8 cellular contexts compared by ENCODE assay signal in the genomic region with DNA sequence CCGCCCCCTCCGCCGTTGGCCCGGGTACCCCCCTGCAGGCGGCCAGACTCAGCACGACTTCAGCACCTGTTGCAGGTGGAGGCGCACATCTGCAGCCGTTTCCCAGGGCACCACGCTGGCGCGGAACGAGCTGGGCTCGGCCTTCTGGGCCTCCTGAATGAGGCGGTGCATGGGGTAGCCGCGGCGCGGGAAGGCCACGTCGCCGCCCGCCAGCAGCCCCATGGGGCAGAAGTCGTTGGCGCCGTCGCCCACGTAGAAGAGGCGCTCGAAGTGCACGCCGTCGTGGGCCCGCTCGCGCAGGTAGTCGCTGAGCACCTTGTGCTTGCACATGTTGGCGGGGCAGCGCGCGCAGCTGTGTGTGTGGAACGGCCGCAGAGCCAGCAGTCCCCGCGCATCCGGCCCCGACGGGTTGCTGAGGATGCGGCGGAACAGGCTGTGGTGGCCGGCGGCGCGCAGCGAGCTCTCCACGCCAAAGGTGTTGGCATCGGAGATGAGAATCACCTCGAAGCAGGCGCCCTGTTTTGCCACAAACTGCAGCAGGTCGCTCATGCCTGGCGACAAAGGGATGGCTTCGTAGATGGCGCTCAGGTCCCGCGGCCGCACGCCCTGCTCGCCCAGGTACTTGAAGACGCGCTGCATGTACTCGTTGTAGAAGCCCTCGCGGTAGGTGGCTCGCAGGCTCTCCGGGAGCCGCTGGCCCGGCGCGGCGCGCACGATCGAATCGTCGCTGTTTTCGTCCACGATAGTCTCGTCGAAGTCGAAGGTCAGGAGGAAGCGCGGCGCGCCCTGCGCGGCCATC. TPM values are rescaled to one million over a fixed set of nuclear protein-coding genes. Genes with fewer than 3 reads are reported as not detected.
DNase-seq lines count a peak whose midpoint lies in the region; ATAC-seq and TF ChIP-seq lines count a peak whose summit lies in the region.

No MANE protein-coding gene starts in this region.

- H3K4me3 ChIP-seq in CD8-positive, alpha-beta memory T cell (ENCODE audit: low read length) = peak overlapping the region; percentile 56
- peak overlapping the region; percentile 53 for H3K4me3 ChIP-seq in thoracic aorta

- peaks cover 0 to 24% (median 2%) of the 10 kb centered on the region in 3 donors for H3K36me3 Mint-ChIP-seq in CD8-positive, alpha-beta memory T cell
- no peaks in the 10 kb centered on the region for H3K36me3 Mint-ChIP-seq in activated naive CD4-positive, alpha-beta T cell treated with anti-CD3 and anti-CD28 coated beads, Interleukin-2, amount 50 U/mL, for 24 hours

- H3K4me3 Mint-ChIP-seq in CD8-positive, alpha-beta memory T cell = peak overlapping the region; percentile 74 to 91 (median 83)
- H3K4me3 Mint-ChIP-seq in activated naive CD4-positive, alpha-beta T cell treated with anti-CD3 and anti-CD28 coated beads, Interleukin-2, amount 50 U/mL, for 24 hours = peak overlapping the region; percentile 85

- TF ChIP-seq CTCF in thoracic aorta (IDR thresholded peaks at IDR 0.05) = no peak

- ATAC-seq in left lobe of liver = peak; percentile 10
- ATAC-seq in thoracic aorta (ENCODE audit: insufficient number of reproducible peaks, low FRiP score, low read depth) = no peak
- no peak for ATAC-seq in GM18868 (IDR thresholded peaks at IDR 0.05; ENCODE audit: unreplicated experiment)

- no peaks in the 10 kb centered on the region for H3K27me3 ChIP-seq in CD8-positive, alpha-beta memory T cell (ENCODE audit: insufficient read depth, low read length, poor library complexity, severe bottlenecking)
- peaks cover 6% of the 10 kb centered on the region for H3K27me3 ChIP-seq in thoracic aorta (replicated peaks; ENCODE audit: insufficient read depth)

- POLR2A ChIA-PET in CD8-positive, alpha-beta memory T cell (lab: Charles Lee) = interaction anchor here (0.6 to 2.0 kb wide), 8 partner anchors 9 to 387 kb away, joined by 3 to 17 read pairs (median 6); partner anchors contain the start of genes ABI3 and GNGT2

- peaks cover 48% of the 10 kb centered on the region for H3K4me1 ChIP-seq in CD8-positive, alpha-beta memory T cell (ENCODE audit: insufficient read depth, low read length)
- peaks cover 4 to 19% of the 10 kb centered on the region in 2 donors for H3K4me1 ChIP-seq in thoracic aorta (ENCODE audit: control insufficient read depth in 1 of 2, low read depth in 2 of 2)

- H3K9me3 Mint-ChIP-seq in CD8-positive, alpha-beta memory T cell = no peaks in the 10 kb centered on the region
- H3K9me3 Mint-ChIP-seq in activated naive CD4-positive, alpha-beta T cell treated with anti-CD3 and anti-CD28 coated beads, Interleukin-2, amount 50 U/mL, for 24 hours = no peaks in the 10 kb centered on the region

- CTCF ChIA-PET in CD8-positive, alpha-beta memory T cell (lab: Charles Lee) = interaction anchor here (1.0 to 8.3 kb wide), 7 partner anchors 11 to 175 kb away, joined by 3 to 173 read pairs (median 5); partner anchors contain the start of genes ABI3 and GNGT2

- H3K27me3 Mint-ChIP-seq in CD8-positive, alpha-beta memory T cell = no peaks in the 10 kb centered on the region
- no peaks in the 10 kb centered on the region for H3K27me3 Mint-ChIP-seq in activated naive CD4-positive, alpha-beta T cell treated with anti-CD3 and anti-CD28 coated beads, Interleukin-2, amount 50 U/mL, for 24 hours

- H3K9me3 ChIP-seq in CD8-positive, alpha-beta memory T cell (ENCODE audit: low read length) = no peaks in the 10 kb centered on the region
- H3K9me3 ChIP-seq in thoracic aorta = no peaks in the 10 kb centered on the region

- H3K27ac ChIP-seq in CD8-positive, alpha-beta memory T cell (ENCODE audit: low read depth, low read length) = peak overlapping the region; percentile 4
- H3K27ac ChIP-seq in thoracic aorta = no peak overlapping the region

- H3K4me1 Mint-ChIP-seq in CD8-positive, alpha-beta memory T cell = peaks cover 29 to 70% (median 34%) of the 10 kb centered on the region in 3 donors
- H3K4me1 Mint-ChIP-seq in activated naive CD4-positive, alpha-beta T cell treated with anti-CD3 and anti-CD28 coated beads, Interleukin-2, amount 50 U/mL, for 24 hours = peaks cover 28% of the 10 kb centered on the region

- peaks cover 6% of the 10 kb centered on the region for H3K36me3 ChIP-seq in CD8-positive, alpha-beta memory T cell (ENCODE audit: insufficient read depth, low read length)
- no peaks in the 10 kb centered on the region for H3K36me3 ChIP-seq in thoracic aorta

- peak overlapping the region in 6 of 8 donors; percentile 57 to 92 (median 78) for H3K27ac Mint-ChIP-seq in CD8-positive, alpha-beta memory T cell
- H3K27ac Mint-ChIP-seq in activated naive CD4-positive, alpha-beta T cell treated with anti-CD3 and anti-CD28 coated beads, Interleukin-2, amount 50 U/mL, for 24 hours = no peak overlapping the region

- peak; percentile 45 to 73 (median 62) for DNase-seq in CD8-positive, alpha-beta memory T cell
- DNase-seq in NCI-H510A treated with DMSO at 0.1 percent for 48 hours (lab: John Stamatoyannopoulos, UW) = peak; percentile 78
- no peak for DNase-seq in left lobe of liver (ENCODE audit: low spot score)
- DNase-seq in thoracic aorta (ENCODE audit: low spot score) = no peak
- DNase-seq in GM19240 (ENCODE audit: insufficient read length, low spot score) = no peak
- no peak for DNase-seq in SKM-1 treated with dmso at 0.1 percent for 144 hours (lab: John Stamatoyannopoulos, UW; ENCODE audit: unreplicated experiment)

RNA-seq across cellular contexts. Expression of gene PHOSPHO1, which starts 6.2 kb away (rescaled TPM):
- not detected for total RNA-seq in CD8-positive, alpha-beta memory T cell
- polyA plus RNA-seq in CD8-positive, alpha-beta memory T cell = 0.91 TPM
- total RNA-seq in left lobe of liver = 0.28 TPM
- under 1 TPM in 1 of 2 donors, not detected in 1; 0.95 TPM for total RNA-seq in thoracic aorta

RNA-seq across cellular contexts. Expression of gene ABI3, which starts 13.9 kb away (rescaled TPM):
- 10 to 100 TPM; 46.4 to 48.5 TPM for total RNA-seq in CD8-positive, alpha-beta memory T cell
- 95.4 TPM for polyA plus RNA-seq in CD8-positive, alpha-beta memory T cell
- 4.0 TPM for total RNA-seq in left lobe of liver
- 10 to 100 TPM in 1 of 2 donors, 1 to 10 TPM in 1; 8.9 to 10.8 TPM for total RNA-seq in thoracic aorta

RNA-seq across cellular contexts. Expression of gene GNGT2, which starts 14.0 kb away (rescaled TPM):
- total RNA-seq in CD8-positive, alpha-beta memory T cell = 10 to 100 TPM; 24.0 to 26.5 TPM
- polyA plus RNA-seq in CD8-positive, alpha-beta memory T cell = 33.6 TPM
- total RNA-seq in left lobe of liver (0.20 TPM), thoracic aorta (1 to 10 TPM in 1 of 2 donors, not detected in 1; 3.1 TPM)

Comparison
In these comparisons a context has a peak if more than half of its experiments do, and no peak if none do; other contexts are left out.
1. DNase-seq: peak in CD8-positive, alpha-beta memory T cell (5 of 5) and NCI-H510A treated with DMSO at 0.1 percent for 48 hours (single experiment); none in left lobe of liver (single experiment), thoracic aorta (single experiment), GM19240 (single experiment) and SKM-1 treated with dmso at 0.1 percent for 144 hours (single experiment).
2. RNA of gene GNGT2, which starts 14.0 kb away (total RNA-seq): 24.0 to 26.5 TPM in CD8-positive, alpha-beta memory T cell; 3.1 TPM in thoracic aorta and 0.20 TPM in left lobe of liver (single experiment); every median in the first group is over 4 times any median in the second.